20 cellular contexts compared by ENCODE assay signal in genomic region chr7:13731643-13732042, GRCh38.
A peak's percentile ranks its signal among the peaks of the same experiment; 100 is the strongest.
DNase-seq lines count a peak whose midpoint lies in the region; ATAC-seq and TF ChIP-seq lines count a peak whose summit lies in the region.
"Had no signal": no experiment of that assay in that cellular context is flagged by ENCODE, and none has a peak within 500 bp of the region (broad histone marks: within the 10 kb centered on the region; RNA-seq: fewer than 3 reads in every experiment).

No MANE protein-coding gene starts in this region.

- dilution Hi-C loops in IMR-90 (cut with HindIII; ENCODE audit: low sequenced_read_pairs, unreplicated experiment), result no loop called here

- no peak overlapping the region for H4K91ac ChIP-seq in IMR-90 (ENCODE audit: insufficient read depth, low read depth, low read length)

- H3K4me3 ChIP-seq in IMR-90 (ENCODE audit: insufficient read depth, low read depth, low read length) (no peak overlapping the region), fibroblast of lung (replicated peaks in 1 of 4; ENCODE audit: control extremely low read depth in 1 of 4, insufficient read depth in 1 of 4, low read depth in 3 of 4, low read length in 4 of 4) (no peak overlapping the region), adrenal gland (no peak overlapping the region)
- no peak overlapping the region for H3K4me3 ChIP-seq in naive thymus-derived CD4-positive, alpha-beta T cell (ENCODE audit: low read length)

- no TSS peak for BruUV-seq in IMR-90 (replicated peaks; lab: Mats Ljungman, UMichigan)

- H3K27ac ChIP-seq in IMR-90 (ENCODE audit: insufficient read depth, low read length) (no peak overlapping the region), fibroblast of lung (ENCODE audit: insufficient read depth, low read length) (no peak overlapping the region), adrenal gland (no peak overlapping the region)
- H3K27ac ChIP-seq in naive thymus-derived CD4-positive, alpha-beta T cell (ENCODE audit: low read depth, low read length), result no peak overlapping the region
- H3K27ac ChIP-seq: C4-2B had no signal

- no peak overlapping the region for H2AK9ac ChIP-seq in IMR-90 (replicated peaks; ENCODE audit: low read depth, low read length, poor library complexity)

- DNase-seq in IMR-90 (peak; percentile 44), amniotic epithelial cell (ENCODE audit: low read depth) (peak; percentile 3), fibroblast of lung (ENCODE audit: low read depth in 2 of 2) (peak; percentile 68 to 80), renal cortical epithelial cell (ENCODE audit: low read depth) (peak; percentile 74), left ventricle myocardium superior (no peak), adrenal gland (no peak), kidney glomerular epithelial cell (lab: John Stamatoyannopoulos, UW) (no peak)
- no peak for DNase-seq in naive thymus-derived CD4-positive, alpha-beta T cell
- DNase-seq: CD8-positive, alpha-beta memory T cell; GDM1; NCI-H1092; NCI-H1436; NCI-H187 treated with DMSO at 0.1 percent for 48 hours; NCI-H2107; NCI-H2227 treated with DMSO at 0.1 percent for 48 hours; NCI-H510A; NCI-H748 treated with DMSO at 0.1 percent for 48 hours; SIG-M5 had no signal

- H4K5ac ChIP-seq in IMR-90 (ENCODE audit: low read depth, low read length), result no peak overlapping the region

- no peaks in the 10 kb centered on the region for H3K9me1 ChIP-seq in IMR-90 (ENCODE audit: insufficient read depth, low read length)

- H3K14ac ChIP-seq in IMR-90 (replicated peaks; ENCODE audit: low read depth, low read length), result no peak overlapping the region

- no peak overlapping the region for H2BK15ac ChIP-seq in IMR-90 (ENCODE audit: low read depth, low read length)

- H2AFZ ChIP-seq in IMR-90 (replicated peaks; ENCODE audit: low read length, poor library complexity) (no peak overlapping the region), fibroblast of lung (ENCODE audit: low read length) (no peak overlapping the region)

- ATAC-seq in IMR-90 (ENCODE audit: low read depth) (peak; percentile 76), left ventricle myocardium superior (no peak)
- ATAC-seq in naive thymus-derived CD4-positive, alpha-beta T cell, result no peak
- ATAC-seq: Panc1 had no signal

- H3K4me3 Mint-ChIP-seq in naive thymus-derived CD4-positive, alpha-beta T cell, result no peak overlapping the region
- H3K4me3 Mint-ChIP-seq: CD8-positive, alpha-beta memory T cell had no signal

- H3K27me3 ChIP-seq in IMR-90 (ENCODE audit: control insufficient read depth, insufficient read depth, low read length) (no peaks in the 10 kb centered on the region), fibroblast of lung (ENCODE audit: control insufficient read depth, insufficient read depth, low read length) (no peaks in the 10 kb centered on the region), adrenal gland (no peaks in the 10 kb centered on the region)
- no peaks in the 10 kb centered on the region for H3K27me3 ChIP-seq in naive thymus-derived CD4-positive, alpha-beta T cell (ENCODE audit: control insufficient read depth in 2 of 2, insufficient read depth in 2 of 2, low read length in 2 of 2)

- no peaks in the 10 kb centered on the region for H3K4me1 ChIP-seq in IMR-90 (ENCODE audit: control insufficient read depth, insufficient read depth, low read length)
- H3K4me1 ChIP-seq in fibroblast of lung (ENCODE audit: control insufficient read depth, extremely low read depth, insufficient read depth, low read length), result no peaks in the 10 kb centered on the region
- no peaks in the 10 kb centered on the region for H3K4me1 ChIP-seq in naive thymus-derived CD4-positive, alpha-beta T cell (ENCODE audit: control insufficient read depth in 2 of 2, insufficient read depth in 2 of 2, low read length in 2 of 2)
- no peaks in the 10 kb centered on the region for H3K4me1 ChIP-seq in adrenal gland (replicated peaks in 1 of 2)

- no peak overlapping the region for H3K27ac Mint-ChIP-seq in naive thymus-derived CD4-positive, alpha-beta T cell
- H3K27ac Mint-ChIP-seq: CD8-positive, alpha-beta memory T cell had no signal

- H2BK5ac ChIP-seq in IMR-90 (ENCODE audit: low read depth, low read length, poor library complexity, severe bottlenecking), result no peak overlapping the region

- no peak overlapping the region for H3K56ac ChIP-seq in IMR-90 (ENCODE audit: extremely low read depth, insufficient read depth, low read length)

- no peak overlapping the region for H2AK5ac ChIP-seq in IMR-90 (ENCODE audit: low read depth, low read length)

- peaks cover 0 to 11% (median 0%) of the 10 kb centered on the region in 11 donors for H3K9me3 Mint-ChIP-seq in naive thymus-derived CD4-positive, alpha-beta T cell

- TF ChIP-seq RAD21 in IMR-90 (IDR thresholded peaks at IDR 0.05; ENCODE audit: low read length), result no peak

- H3K4me2 ChIP-seq in IMR-90 (ENCODE audit: low read depth, low read length) (no peak overlapping the region), fibroblast of lung (ENCODE audit: extremely low read depth, insufficient read depth, low read length) (no peak overlapping the region)

- H3K18ac ChIP-seq in IMR-90 (ENCODE audit: low read depth, low read length), result no peak overlapping the region

- no peak for TF ChIP-seq POLR2A in IMR-90 (IDR thresholded peaks at IDR 0.05; ENCODE audit: low read depth, low read length)
- no peak for TF ChIP-seq POLR2A in adrenal gland (IDR thresholded peaks at IDR 0.05)

- no peak overlapping the region for H2BK20ac ChIP-seq in IMR-90 (ENCODE audit: low read depth, low read length)

- H3K9ac ChIP-seq in IMR-90 (ENCODE audit: low read depth, low read length), result no peak overlapping the region
- no peak overlapping the region for H3K9ac ChIP-seq in fibroblast of lung (ENCODE audit: insufficient read depth, low read length)

- H4K20me1 ChIP-seq in IMR-90 (ENCODE audit: insufficient read depth, low read length), result no peaks in the 10 kb centered on the region
- no peaks in the 10 kb centered on the region for H4K20me1 ChIP-seq in fibroblast of lung (ENCODE audit: control insufficient read depth, extremely low read depth, insufficient read depth, low read length)

- H3K79me1 ChIP-seq in IMR-90 (ENCODE audit: low read depth in 1 of 2, low read length in 2 of 2), result no peaks in the 10 kb centered on the region

- peaks cover 0 to 3% (median 0%) of the 10 kb centered on the region in 5 donors for H3K27me3 Mint-ChIP-seq in naive thymus-derived CD4-positive, alpha-beta T cell
- H3K27me3 Mint-ChIP-seq: CD8-positive, alpha-beta memory T cell had no signal

- CTCF ChIA-PET in IMR-90 (lab: Yijun Ruan, JAX), result no interaction called here
- CTCF ChIA-PET in naive thymus-derived CD4-positive, alpha-beta T cell (lab: Charles Lee), result no interaction called here

- 0 out of 2 replicates have a peak, but pooled peaks cover 1% of the 10 kb centered on the region for H3K9me3 ChIP-seq in IMR-90 (ENCODE audit: control insufficient read depth, insufficient read depth, low read length)
- H3K9me3 ChIP-seq in fibroblast of lung (ENCODE audit: control insufficient read depth, insufficient read depth, low read depth, low read length), result no peaks in the 10 kb centered on the region
- H3K9me3 ChIP-seq in naive thymus-derived CD4-positive, alpha-beta T cell (ENCODE audit: control insufficient read depth in 2 of 3, low read length in 3 of 3), result no peaks in the 10 kb centered on the region
- no peaks in the 10 kb centered on the region for H3K9me3 ChIP-seq in adrenal gland (replicated peaks in 1 of 3)

- intact Hi-C loops in IMR-90 (cut with micrococcal nuclease), result no loop called here
- intact Hi-C loops in left ventricle myocardium superior (cut with micrococcal nuclease), result no loop called here
- intact Hi-C loops in naive thymus-derived CD4-positive, alpha-beta T cell (cut with micrococcal nuclease), result no loop called here
- intact Hi-C loops in adrenal gland (cut with DNase I), result no loop called here

- no peaks in the 10 kb centered on the region for H3K36me3 ChIP-seq in IMR-90 (ENCODE audit: control insufficient read depth, insufficient read depth, low read length)
- no peaks in the 10 kb centered on the region for H3K36me3 ChIP-seq in fibroblast of lung (ENCODE audit: control insufficient read depth, insufficient read depth, low read length)
- no peaks in the 10 kb centered on the region for H3K36me3 ChIP-seq in naive thymus-derived CD4-positive, alpha-beta T cell (ENCODE audit: control insufficient read depth in 2 of 3, insufficient read depth in 3 of 3, low read length in 3 of 3)
- no peaks in the 10 kb centered on the region for H3K36me3 ChIP-seq in adrenal gland (replicated peaks in 1 of 2)

- H4K8ac ChIP-seq in IMR-90 (ENCODE audit: low read depth in 2 of 2, low read length in 2 of 2), result no peak overlapping the region

- H3K36me3 Mint-ChIP-seq in naive thymus-derived CD4-positive, alpha-beta T cell, result no peaks in the 10 kb centered on the region

- TF ChIP-seq CTCF in IMR-90 (conservative IDR thresholded peaks at IDR 0.05; ENCODE audit: low read depth, low read length) (no peak), fibroblast of lung (conservative IDR thresholded peaks at IDR 0.05 in 1 of 2, IDR thresholded peaks at IDR 0.05 in 1 of 2; ENCODE audit: low read depth in 1 of 2, low read length in 2 of 2) (no peak), adrenal gland (IDR thresholded peaks at IDR 0.05) (no peak)

- H3K4ac ChIP-seq in IMR-90 (ENCODE audit: low read depth, low read length), result no peak overlapping the region

- no peaks in the 10 kb centered on the region for H3K79me2 ChIP-seq in fibroblast of lung (ENCODE audit: control insufficient read depth, insufficient read depth, low read length)

- POLR2A ChIA-PET in IMR-90 (lab: Charles Lee; ENCODE audit: unreplicated experiment), result no interaction called here
- POLR2A ChIA-PET in naive thymus-derived CD4-positive, alpha-beta T cell (lab: Charles Lee), result no interaction called here

- H3K23ac ChIP-seq in IMR-90 (ENCODE audit: low read depth, low read length), result no peak overlapping the region

- in situ Hi-C loops in IMR-90 (cut with MboI; ENCODE audit: low sequenced_read_pairs), result loop anchor here (25.0 kb wide), 1 partner anchor 444 kb away; no protein-coding TSS in a partner anchor

- no peak overlapping the region for H2BK120ac ChIP-seq in IMR-90 (ENCODE audit: low read depth, low read length)

- H3K4me1 Mint-ChIP-seq in naive thymus-derived CD4-positive, alpha-beta T cell, result no peaks in the 10 kb centered on the region
- H3K4me1 Mint-ChIP-seq: CD8-positive, alpha-beta memory T cell had no signal

TF ChIP-seq in IMR-90, 13 proteins besides CTCF, POLR2A, EP300 and RAD21 (continues in another document):
- TF ChIP-seq MAFK (IDR thresholded peaks at IDR 0.05; ENCODE audit: low read depth, low read length), result no peak
- TF ChIP-seq RFX5 (IDR thresholded peaks at IDR 0.05; ENCODE audit: low read depth, low read length), result no peak
- TF ChIP-seq ELK1 (IDR thresholded peaks at IDR 0.05; ENCODE audit: borderline replicate concordance, low read depth, low read length), result no peak
- TF ChIP-seq RCOR1 (IDR thresholded peaks at IDR 0.05; ENCODE audit: insufficient replicate concordance, low read length), result no peak

Comparison
In these comparisons a context has a peak if more than half of its experiments do, and no peak if none do; other contexts are left out.
1. DNase-seq: peak in IMR-90 (single experiment), amniotic epithelial cell (single experiment), fibroblast of lung (2 of 2) and renal cortical epithelial cell (single experiment); none in left ventricle myocardium superior (single experiment), naive thymus-derived CD4-positive, alpha-beta T cell (0 of 9), adrenal gland (0 of 7) and kidney glomerular epithelial cell (single experiment).